Comparison of ENCODE assay signal across 8 cellular contexts in genomic region chr3:100401674-100402036, GRCh38. TPM values are rescaled to one million over a fixed set of nuclear protein-coding genes. Genes with fewer than 3 reads are reported as not detected.
DNase-seq lines count a peak whose midpoint lies in the region; FAIRE-seq and TF ChIP-seq lines count a peak whose summit lies in the region.

No MANE protein-coding gene starts in this region.

- H2AFZ ChIP-seq in GM23248, result peak overlapping the region; percentile 86
- H2AFZ ChIP-seq in endothelial cell of umbilical vein (ENCODE audit: low read depth, low read length), result peak overlapping the region; percentile 87

- peak overlapping the region; percentile 92 for H3K4me3 Mint-ChIP-seq in activated CD4-positive, alpha-beta memory T cell treated with anti-CD3 and anti-CD28 coated beads for 36 hours
- peak overlapping the region; percentile 92 to 96 (median 93) for H3K4me3 Mint-ChIP-seq in nephron
- peak overlapping the region; percentile 92 for H3K4me3 Mint-ChIP-seq in stimulated activated naive CD8-positive, alpha-beta T cell treated with anti-CD3 and anti-CD28 coated beads, Interleukin-15, Interleukin-2, amounts not matched to agents 100 ng/mL and 50 ng/mL, for 24 hours

- H3K4me2 ChIP-seq in GM23248 (ENCODE audit: unreplicated experiment) (peak overlapping the region; percentile 100), endothelial cell of umbilical vein (ENCODE audit: insufficient read depth, low read length) (peak overlapping the region; percentile 88)

- H3K4me3 ChIP-seq in GM06990 (replicated peaks; ENCODE audit: low read depth, low read length) (peak overlapping the region; percentile 81), GM23248 (peak overlapping the region; percentile 93), endothelial cell of umbilical vein (replicated peaks in 1 of 3; ENCODE audit: insufficient read depth in 1 of 3, low read depth in 1 of 3, low read length in 3 of 3) (peak overlapping the region; percentile 55 to 94 (median 76))

- H3K9me2 ChIP-seq in GM23248 (ENCODE audit: insufficient read depth), result no peaks in the 10 kb centered on the region

- peak overlapping the region; percentile 94 for H3K27ac Mint-ChIP-seq in activated CD4-positive, alpha-beta memory T cell treated with anti-CD3 and anti-CD28 coated beads for 36 hours
- H3K27ac Mint-ChIP-seq in nephron, result peak overlapping the region; percentile 97 to 99 (median 98)
- peak overlapping the region; percentile 100 for H3K27ac Mint-ChIP-seq in stimulated activated naive CD8-positive, alpha-beta T cell treated with anti-CD3 and anti-CD28 coated beads, Interleukin-15, Interleukin-2, amounts not matched to agents 100 ng/mL and 50 ng/mL, for 24 hours

- H3K27me3 ChIP-seq in GM06990 (replicated peaks; ENCODE audit: control insufficient read depth, insufficient read depth, low read length) (no peaks in the 10 kb centered on the region), GM23248 (replicated peaks; ENCODE audit: insufficient read depth) (no peaks in the 10 kb centered on the region), endothelial cell of umbilical vein (ENCODE audit: control insufficient read depth in 2 of 2, insufficient read depth in 2 of 2, low read length in 2 of 2) (no peaks in the 10 kb centered on the region)

- no peak for TF ChIP-seq CTCF in GM06990 (IDR thresholded peaks at IDR 0.05; ENCODE audit: insufficient read depth, low read length, poor library complexity, severe bottlenecking)
- no peak for TF ChIP-seq CTCF in endothelial cell of umbilical vein (IDR thresholded peaks at IDR 0.05; ENCODE audit: extremely low read depth in 1 of 2, insufficient read depth in 1 of 2, low read depth in 1 of 2, low read length in 2 of 2)
- no peak for TF ChIP-seq CTCF in nephron (IDR thresholded peaks at IDR 0.05; ENCODE audit: unreplicated experiment in 3 of 3)

- TSS peak; percentile 85 for BruUV-seq in endothelial cell of umbilical vein (replicated peaks; lab: Mats Ljungman, UMichigan)

- TF ChIP-seq POLR2A in endothelial cell of umbilical vein (IDR thresholded peaks at IDR 0.05; ENCODE audit: low read depth, low read length), result no peak
- no peak for TF ChIP-seq POLR2A in GM12891 (IDR thresholded peaks at IDR 0.05; ENCODE audit: low read depth, low read length)

- H3K9me3 ChIP-seq in GM23248 (ENCODE audit: low read depth) (no peaks in the 10 kb centered on the region), endothelial cell of umbilical vein (replicated peaks; ENCODE audit: control insufficient read depth, insufficient read depth, low read length) (no peaks in the 10 kb centered on the region)

- dilution Hi-C loops in endothelial cell of umbilical vein (cut with MboI; ENCODE audit: extremely low pct_ligation_motif_present, low sequenced_read_pairs), result no loop called here

- POLR2A ChIA-PET in activated CD4-positive, alpha-beta memory T cell treated with anti-CD3 and anti-CD28 coated beads for 36 hours (lab: Charles Lee), result interaction anchor here (0.6 to 2.2 kb wide), 9 partner anchors 8 to 1172 kb away, joined by 3 to 17 read pairs (median 4); partner anchors contain the start of genes NIT2, PCNP, TBC1D23 and TFG
- POLR2A ChIA-PET in endothelial cell of umbilical vein (lab: Charles Lee), result interaction anchor here (1.0 to 2.0 kb wide), 3 partner anchors 9 to 141 kb away, joined by 4 to 9 read pairs (median 5); partner anchors contain the start of gene TBC1D23

- H4K20me1 ChIP-seq in GM23248 (ENCODE audit: insufficient read depth), result no peaks in the 10 kb centered on the region
- no peaks in the 10 kb centered on the region for H4K20me1 ChIP-seq in endothelial cell of umbilical vein (replicated peaks; ENCODE audit: control insufficient read depth, extremely low read depth, insufficient read depth, low read length)

- peaks cover 37% of the 10 kb centered on the region for H3K4me1 ChIP-seq in GM23248 (ENCODE audit: insufficient read depth)
- H3K4me1 ChIP-seq in endothelial cell of umbilical vein (ENCODE audit: control insufficient read depth, extremely low read depth, insufficient read depth, low read length), result peaks cover 23% of the 10 kb centered on the region

- FAIRE-seq in endothelial cell of umbilical vein (lab: Jason Lieb, UNC), result no peak
- no peak for FAIRE-seq in GM12891 (lab: Jason Lieb, UNC)

- DNase-seq in GM06990 (ENCODE audit: extremely low read depth, insufficient read length) (no peak), GM23248 (peak; percentile 80), M059J (ENCODE audit: low read depth) (peak; percentile 72), endothelial cell of umbilical vein (ENCODE audit: low read depth, low spot score) (no peak), GM12891 (ENCODE audit: insufficient read length, low spot score) (no peak)
- DNase-seq in activated CD4-positive, alpha-beta memory T cell treated with anti-CD3 and anti-CD28 coated beads for 36 hours, result peak; percentile 67

- in situ Hi-C loops in GM23248 (cut with MboI), result no loop called here

- intact Hi-C loops in activated CD4-positive, alpha-beta memory T cell treated with anti-CD3 and anti-CD28 coated beads for 36 hours (cut with micrococcal nuclease), result loop anchor here (1.0 to 10.0 kb wide), 13 partner anchors 61 to 1275 kb away; partner anchors contain the start of genes NIT2, PCNP, TBC1D23 and TFG
- intact Hi-C loops in endothelial cell of umbilical vein (cut with micrococcal nuclease), result loop anchor here (1.0 to 5.0 kb wide), 5 partner anchors 67 to 1276 kb away; partner anchors contain the start of genes NIT2, TFG, TMEM45A and ZBTB11

- H3K9me3 Mint-ChIP-seq in activated CD4-positive, alpha-beta memory T cell treated with anti-CD3 and anti-CD28 coated beads for 36 hours, result no peaks in the 10 kb centered on the region
- peaks cover 7% of the 10 kb centered on the region for H3K9me3 Mint-ChIP-seq in nephron
- no peaks in the 10 kb centered on the region for H3K9me3 Mint-ChIP-seq in stimulated activated naive CD8-positive, alpha-beta T cell treated with anti-CD3 and anti-CD28 coated beads, Interleukin-15, Interleukin-2, amounts not matched to agents 100 ng/mL and 50 ng/mL, for 24 hours

- peaks cover 81% of the 10 kb centered on the region for H3K79me2 ChIP-seq in GM23248 (ENCODE audit: insufficient read depth)
- H3K79me2 ChIP-seq in endothelial cell of umbilical vein (ENCODE audit: control insufficient read depth, insufficient read depth, low read length), result peaks cover 38% of the 10 kb centered on the region

- H3K27me3 Mint-ChIP-seq in activated CD4-positive, alpha-beta memory T cell treated with anti-CD3 and anti-CD28 coated beads for 36 hours, result no peaks in the 10 kb centered on the region
- no peaks in the 10 kb centered on the region for H3K27me3 Mint-ChIP-seq in nephron (ENCODE audit: low read depth)
- no peaks in the 10 kb centered on the region for H3K27me3 Mint-ChIP-seq in stimulated activated naive CD8-positive, alpha-beta T cell treated with anti-CD3 and anti-CD28 coated beads, Interleukin-15, Interleukin-2, amounts not matched to agents 100 ng/mL and 50 ng/mL, for 24 hours

- 0 to 1% methylated on average over 23 of the region's 23 CpGs for whole genome bisulfite sequencing in GM23248 (ENCODE audit: low coverage in 1 of 2, low lambda C conversion rate in 2 of 2, missing lambda C conversion rate in 2 of 2), 2 experiments

- peaks cover 9% of the 10 kb centered on the region; the same call in 1 of the 2 replicates for H3F3A ChIP-seq in GM23248 (ENCODE audit: insufficient read depth)

- peaks cover 11% of the 10 kb centered on the region for H3K36me3 Mint-ChIP-seq in activated CD4-positive, alpha-beta memory T cell treated with anti-CD3 and anti-CD28 coated beads for 36 hours
- H3K36me3 Mint-ChIP-seq in nephron (ENCODE audit: low read depth), result peaks cover 11% of the 10 kb centered on the region
- H3K36me3 Mint-ChIP-seq in stimulated activated naive CD8-positive, alpha-beta T cell treated with anti-CD3 and anti-CD28 coated beads, Interleukin-15, Interleukin-2, amounts not matched to agents 100 ng/mL and 50 ng/mL, for 24 hours (ENCODE audit: low read depth), result peaks cover 19% of the 10 kb centered on the region

- no peaks in the 10 kb centered on the region for H3K36me3 ChIP-seq in GM06990 (ENCODE audit: control insufficient read depth, insufficient read depth, low read length)
- H3K36me3 ChIP-seq in GM23248 (ENCODE audit: low read depth), result no peaks in the 10 kb centered on the region; the same call in 1 of the 2 replicates
- H3K36me3 ChIP-seq in endothelial cell of umbilical vein (ENCODE audit: control insufficient read depth in 2 of 2, extremely low read depth in 1 of 2, insufficient read depth in 2 of 2, low read length in 2 of 2), result no peaks in the 10 kb centered on the region

- CTCF ChIA-PET in activated CD4-positive, alpha-beta memory T cell treated with anti-CD3 and anti-CD28 coated beads for 36 hours (lab: Charles Lee), result interaction anchor here (2.2 to 3.7 kb wide), 2 partner anchors 62 to 189 kb away, joined by 13 read pairs; no protein-coding TSS in a partner anchor
- CTCF ChIA-PET in endothelial cell of umbilical vein (lab: Charles Lee), result interaction anchor here (0.8 to 3.0 kb wide), 7 partner anchors 10 to 188 kb away, joined by 3 to 13 read pairs (median 4); no protein-coding TSS in a partner anchor

- peak overlapping the region; percentile 99 for H3K27ac ChIP-seq in GM23248
- peak overlapping the region; percentile 75 for H3K27ac ChIP-seq in endothelial cell of umbilical vein (ENCODE audit: insufficient read depth, low read depth, low read length)

- peak overlapping the region; percentile 98 for H3K9ac ChIP-seq in GM23248
- peak overlapping the region; percentile 80 for H3K9ac ChIP-seq in endothelial cell of umbilical vein (replicated peaks; ENCODE audit: extremely low read depth, insufficient read depth, low read length)

- peaks cover 57% of the 10 kb centered on the region for H3K4me1 Mint-ChIP-seq in activated CD4-positive, alpha-beta memory T cell treated with anti-CD3 and anti-CD28 coated beads for 36 hours (ENCODE audit: low read depth)
- peaks cover 46% of the 10 kb centered on the region for H3K4me1 Mint-ChIP-seq in nephron
- H3K4me1 Mint-ChIP-seq in stimulated activated naive CD8-positive, alpha-beta T cell treated with anti-CD3 and anti-CD28 coated beads, Interleukin-15, Interleukin-2, amounts not matched to agents 100 ng/mL and 50 ng/mL, for 24 hours (ENCODE audit: low read depth), result peaks cover 64% of the 10 kb centered on the region

- no peaks in the 10 kb centered on the region for H3K9me1 ChIP-seq in endothelial cell of umbilical vein (replicated peaks; ENCODE audit: control insufficient read depth, extremely low read depth, insufficient read depth, low read length)

RNA-seq across cellular contexts. Expression of gene LNP1, which starts 0.3 kb away (rescaled TPM):
- 2.9 TPM in 2 replicates for total RNA-seq in GM23248 (2014; rRNA removed; shearing (Covaris generic))
- polyA plus RNA-seq in GM23248 (2016; fragmentation: Nextera tagmentation; extraction: Ambion mirVana) (1.2 and 1.3 TPM in 2 replicates), endothelial cell of umbilical vein (0.40 and 0.80 TPM in 2 replicates)
- 7.1 and 11.2 TPM in 2 replicates for total RNA-seq in M059J (2014; rRNA removed; shearing (Covaris generic))
- 1 to 10 TPM; 1.9 to 2.3 TPM for total RNA-seq in activated CD4-positive, alpha-beta memory T cell treated with anti-CD3 and anti-CD28 coated beads for 36 hours
- 0.80 and 0.81 TPM in 2 replicates for total RNA-seq in endothelial cell of umbilical vein
- 0.65 and 0.92 TPM in 2 replicates for polyA plus RNA-seq in endothelial cell of umbilical vein (2011; cell fraction: cytosol; rRNA removed)
- polyA plus RNA-seq in endothelial cell of umbilical vein (2011; cell fraction: nucleus; rRNA removed), result 0.95 and 1.1 TPM in 2 replicates
- 0.15 and 0.19 TPM in 2 replicates for polyA plus RNA-seq in endothelial cell of umbilical vein (2012)
- 0.70 and 1.1 TPM in 2 replicates for polyA minus RNA-seq in endothelial cell of umbilical vein
- 2.3 TPM for polyA minus RNA-seq in endothelial cell of umbilical vein (2011; cell fraction: cytosol; rRNA and poly(A)+ RNA removed)
- polyA minus RNA-seq in endothelial cell of umbilical vein (2011; cell fraction: nucleus; rRNA and poly(A)+ RNA removed), result 2.1 and 3.0 TPM in 2 replicates
- polyA plus RNA-seq in GM12891 (2012; ENCODE audit: low read depth, missing spikeins), result 0.45 TPM

RNA-seq across cellular contexts. Expression of gene TOMM70, which starts 0.8 kb away (rescaled TPM):
- 42.2 and 50.7 TPM in 2 replicates for total RNA-seq in GM23248 (2014; rRNA removed; shearing (Covaris generic))
- polyA plus RNA-seq in GM23248 (2016; fragmentation: Nextera tagmentation; extraction: Ambion mirVana), result 18.8 and 21.5 TPM in 2 replicates
- 59.3 and 92.9 TPM in 2 replicates for total RNA-seq in M059J (2014; rRNA removed; shearing (Covaris generic))
- 10 to 100 TPM; 44.9 to 47.1 TPM for total RNA-seq in activated CD4-positive, alpha-beta memory T cell treated with anti-CD3 and anti-CD28 coated beads for 36 hours
- total RNA-seq in endothelial cell of umbilical vein, result 28.3 and 32.3 TPM in 2 replicates
- polyA plus RNA-seq in endothelial cell of umbilical vein, result 6.2 and 7.6 TPM in 2 replicates
- polyA plus RNA-seq in endothelial cell of umbilical vein (2011; cell fraction: cytosol; rRNA removed), result 13.6 TPM in 2 replicates
- polyA plus RNA-seq in endothelial cell of umbilical vein (2011; cell fraction: nucleus; rRNA removed), result 10.2 and 11.3 TPM in 2 replicates
- 19.6 and 29.2 TPM in 2 replicates for polyA plus RNA-seq in endothelial cell of umbilical vein (2012)
- 12.7 and 13.0 TPM in 2 replicates for polyA minus RNA-seq in endothelial cell of umbilical vein
- polyA minus RNA-seq in endothelial cell of umbilical vein (2011; cell fraction: cytosol; rRNA and poly(A)+ RNA removed), result 35.3 TPM
- polyA minus RNA-seq in endothelial cell of umbilical vein (2011; cell fraction: nucleus; rRNA and poly(A)+ RNA removed), result 11.7 and 13.1 TPM in 2 replicates
- 25.2 TPM for polyA plus RNA-seq in GM12891 (2012; ENCODE audit: low read depth, missing spikeins)

Comparison
In these comparisons a context has a peak if more than half of its experiments do, and no peak if none do; other contexts are left out.
1. DNase-seq: peak in GM23248 (single experiment), M059J (single experiment) and activated CD4-positive, alpha-beta memory T cell treated with anti-CD3 and anti-CD28 coated beads for 36 hours (single experiment); none in GM06990 (single experiment), endothelial cell of umbilical vein (single experiment) and GM12891 (single experiment).
2. Peak in every context shown above with its lines, with median percentiles within 50 percentile points of each other: H3K4me3 ChIP-seq, H3K27ac Mint-ChIP-seq and H3K4me3 Mint-ChIP-seq.